Comparison of ENCODE assay signal across 12 cellular contexts in the genomic region with DNA sequence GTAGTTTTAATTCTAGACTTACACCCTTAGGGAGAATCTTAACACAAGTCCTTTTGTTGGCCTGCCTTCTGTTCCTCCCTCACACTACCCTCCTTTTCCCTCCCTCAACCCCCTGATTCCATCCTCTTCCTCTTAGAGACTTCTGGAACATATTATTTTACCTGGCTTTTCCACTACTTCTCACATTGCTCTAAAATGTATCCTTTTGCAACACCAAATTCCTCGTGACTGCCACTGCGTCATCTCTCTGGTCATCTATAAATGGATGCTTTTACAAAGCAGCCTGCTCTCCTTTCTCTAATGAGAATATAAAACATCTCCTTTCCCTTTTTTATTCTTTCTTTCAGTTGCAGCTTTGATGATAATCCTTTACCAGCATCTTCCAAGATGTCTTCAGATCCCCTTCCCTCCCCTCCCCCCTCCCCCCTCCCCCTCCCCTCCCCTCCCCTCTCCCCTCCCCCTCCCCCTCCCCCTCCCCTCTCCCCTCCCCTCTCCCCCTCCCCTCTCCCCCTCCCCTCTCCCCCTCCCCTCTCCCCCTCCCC.
DNase-seq lines count a peak whose midpoint lies in the region; FAIRE-seq and TF ChIP-seq lines count a peak whose summit lies in the region.
"Had no signal": no experiment of that assay in that cellular context is flagged by ENCODE, and none has a peak within 500 bp of the region (broad histone marks: within the 10 kb centered on the region; RNA-seq: fewer than 3 reads in every experiment).

No MANE protein-coding gene starts in this region.

- DNase-seq in HCEC 1CT (peak; percentile 40), astrocyte (ENCODE audit: low read depth) (no peak), midbrain (lab: John Stamatoyannopoulos, UW) (peak; percentile 39), activated gamma-delta T cell (lab: John Stamatoyannopoulos, UW) (no peak), posterior vena cava (ENCODE audit: low spot score) (no peak), NCI-H2029 (lab: John Stamatoyannopoulos, UW) (no peak), cardiac septum (ENCODE audit: low spot score) (no peak)
- DNase-seq: body of pancreas, NCI-H2081, sigmoid colon, stomach had no signal

- H3K9me3 ChIP-seq in BLaER1 treated with 17β-estradiol and CSF1 and Interleukin-3, amounts not matched to agents 10 nM and 100 nM (replicated peaks in 1 of 11), result peaks cover 0 to 9% (median 0%) of the 10 kb centered on the region in 11 experiments; a peak in 3 of 22 replicates
- no peaks in the 10 kb centered on the region for H3K9me3 ChIP-seq in astrocyte (ENCODE audit: insufficient read depth, low read depth, low read length)
- H3K9me3 ChIP-seq: body of pancreas, sigmoid colon, stomach had no signal

- H3K4me2 ChIP-seq in BLaER1 treated with 17β-estradiol and CSF1 and Interleukin-3, amounts not matched to agents 10 nM and 100 nM, result peak overlapping the region in 6 of 11 experiments; percentile 36 to 80 (median 65); a peak in 12 of 22 replicates
- peak overlapping the region; percentile 81 for H3K4me2 ChIP-seq in astrocyte (ENCODE audit: low read length)

- no peak overlapping the region for H3K4me3 ChIP-seq in BLaER1 treated with 17β-estradiol and CSF1 and Interleukin-3, amounts not matched to agents 10 nM and 100 nM
- no peak overlapping the region for H3K4me3 ChIP-seq in astrocyte (ENCODE audit: insufficient read depth, low read depth, low read length)
- H3K4me3 ChIP-seq: body of pancreas, sigmoid colon, stomach had no signal

- peaks cover 21% of the 10 kb centered on the region for H3K4me1 Mint-ChIP-seq in astrocyte (ENCODE audit: low read depth, unreplicated experiment)

- no peaks in the 10 kb centered on the region for H3K27me3 ChIP-seq in BLaER1 treated with 17β-estradiol and CSF1 and Interleukin-3, amounts not matched to agents 10 nM and 100 nM
- H3K27me3 ChIP-seq in astrocyte (ENCODE audit: insufficient read depth, low read length), result no peaks in the 10 kb centered on the region
- H3K27me3 ChIP-seq: body of pancreas, sigmoid colon, stomach had no signal

- peaks cover 12 to 88% (median 35%) of the 10 kb centered on the region in 11 experiments; a peak in 17 of 22 replicates for H4K20me1 ChIP-seq in BLaER1 treated with 17β-estradiol and CSF1 and Interleukin-3, amounts not matched to agents 10 nM and 100 nM
- H4K20me1 ChIP-seq in astrocyte (ENCODE audit: insufficient read depth, low read length), result peaks cover under 1% of the 10 kb centered on the region

- intact Hi-C loops in posterior vena cava (cut with DNase I), result no loop called here
- intact Hi-C loops in cardiac septum (cut with DNase I), result no loop called here

- peak overlapping the region; percentile 64 for H3K27ac Mint-ChIP-seq in astrocyte (ENCODE audit: unreplicated experiment)

- no peak overlapping the region for H2AFZ ChIP-seq in astrocyte (ENCODE audit: low read depth, low read length)

- H3K27me3 Mint-ChIP-seq in astrocyte (ENCODE audit: low read depth, unreplicated experiment), result no peaks in the 10 kb centered on the region

- H3K79me2 ChIP-seq in astrocyte (ENCODE audit: insufficient read depth, low read length), result peaks cover 54% of the 10 kb centered on the region

- no peak overlapping the region for H3K4me3 Mint-ChIP-seq in astrocyte (ENCODE audit: unreplicated experiment)

- no peaks in the 10 kb centered on the region for H3K9me3 Mint-ChIP-seq in astrocyte (ENCODE audit: unreplicated experiment)

- H3K9ac ChIP-seq in BLaER1 treated with 17β-estradiol and CSF1 and Interleukin-3, amounts not matched to agents 10 nM and 100 nM, result peak overlapping the region in 1 of 11 experiments; percentile 53; a peak in 1 of 22 replicates
- H3K9ac ChIP-seq in astrocyte (ENCODE audit: low read length), result peak overlapping the region; percentile 66

- H3K36me3 ChIP-seq in BLaER1 treated with 17β-estradiol and CSF1 and Interleukin-3, amounts not matched to agents 10 nM and 100 nM, result peaks cover 0 to 31% (median 16%) of the 10 kb centered on the region in 11 experiments; a peak in 13 of 22 replicates
- no peaks in the 10 kb centered on the region for H3K36me3 ChIP-seq in astrocyte (ENCODE audit: insufficient read depth, low read length)
- H3K36me3 ChIP-seq: sigmoid colon, stomach had no signal

- H3K27ac ChIP-seq in BLaER1 treated with 17β-estradiol and CSF1 and Interleukin-3, amounts not matched to agents 10 nM and 100 nM, result peak overlapping the region in 4 of 11 experiments; percentile 3 to 65 (median 15); a peak in 5 of 22 replicates
- peak overlapping the region; percentile 57 for H3K27ac ChIP-seq in astrocyte (ENCODE audit: low read depth, low read length)
- H3K27ac ChIP-seq: body of pancreas had no signal

- peaks cover 6% of the 10 kb centered on the region for H3K36me3 Mint-ChIP-seq in astrocyte (ENCODE audit: low read depth, unreplicated experiment)

- no peak for TF ChIP-seq CTCF in astrocyte (IDR thresholded peaks at IDR 0.05; ENCODE audit: insufficient read depth, low read depth, low read length)

- FAIRE-seq in astrocyte (lab: Jason Lieb, UNC), result no peak

- peaks cover 7 to 78% (median 30%) of the 10 kb centered on the region in 10 experiments; a peak in 19 of 20 replicates for H3K4me1 ChIP-seq in BLaER1 treated with 17β-estradiol and CSF1 and Interleukin-3, amounts not matched to agents 10 nM and 100 nM
- H3K4me1 ChIP-seq in astrocyte (ENCODE audit: insufficient read depth, low read length), result peaks cover 14% of the 10 kb centered on the region

Comparison
In these comparisons a context has a peak if more than half of its experiments do, and no peak if none do; other contexts are left out.
1. DNase-seq: peak in HCEC 1CT (single experiment) and midbrain (single experiment); none in astrocyte (single experiment), activated gamma-delta T cell (single experiment), posterior vena cava (single experiment), NCI-H2029 (single experiment) and cardiac septum (single experiment).